12 cellular contexts compared by ENCODE assay signal in genomic region chr15:41881550-41881924, GRCh38. TPM values are rescaled to one million over a fixed set of nuclear protein-coding genes. Genes with fewer than 3 reads are reported as not detected.
DNase-seq lines count a peak whose midpoint lies in the region; ATAC-seq and TF ChIP-seq lines count a peak whose summit lies in the region.
"Had no signal": no experiment of that assay in that cellular context is flagged by ENCODE, and none has a peak within 500 bp of the region (broad histone marks: within the 10 kb centered on the region; RNA-seq: fewer than 3 reads in every experiment).

No MANE protein-coding gene starts in this region.

- no peak overlapping the region for H2BK12ac ChIP-seq in mesenchymal stem cell (ENCODE audit: low read length in 2 of 2)

- H3K14ac ChIP-seq in IMR-90 (replicated peaks; ENCODE audit: low read depth, low read length) (no peak overlapping the region), mesenchymal stem cell (ENCODE audit: low read length in 2 of 2) (no peak overlapping the region)

- dilution Hi-C loops in IMR-90 (cut with HindIII; ENCODE audit: low sequenced_read_pairs, unreplicated experiment): no loop called here

- no peak overlapping the region for H4K5ac ChIP-seq in IMR-90 (ENCODE audit: low read depth, low read length)

- H4K8ac ChIP-seq in IMR-90 (ENCODE audit: low read depth in 2 of 2, low read length in 2 of 2) (no peak overlapping the region), mesenchymal stem cell (ENCODE audit: low read length) (no peak overlapping the region)

- H2BK5ac ChIP-seq in IMR-90 (ENCODE audit: low read depth, low read length, poor library complexity, severe bottlenecking) (no peak overlapping the region), mesenchymal stem cell (ENCODE audit: low read depth, low read length, poor library complexity, severe bottlenecking) (no peak overlapping the region)

- BruUV-seq in IMR-90 (replicated peaks; lab: Mats Ljungman, UMichigan): no TSS peak

- H3K4me3 ChIP-seq in IMR-90 (ENCODE audit: insufficient read depth, low read depth, low read length): no peak overlapping the region
- H3K4me3 ChIP-seq in coronary artery: peak overlapping the region; percentile 59
- peak overlapping the region in 1 of 2 experiments; percentile 18 for H3K4me3 ChIP-seq in mesenchymal stem cell (ENCODE audit: insufficient read depth in 1 of 2, low read depth in 1 of 2, low read length in 2 of 2)
- peak overlapping the region in 3 of 8 donors; percentile 3 to 58 (median 25) for H3K4me3 ChIP-seq in spleen

- POLR2A ChIA-PET in IMR-90 (lab: Charles Lee; ENCODE audit: unreplicated experiment) (no interaction called here), HEK293T (lab: Yijun Ruan, JAX) (no interaction called here)

- no peak for TF ChIP-seq RAD21 in IMR-90 (IDR thresholded peaks at IDR 0.05; ENCODE audit: low read length)

- 0 out of 2 replicates have a peak, but pooled peaks cover 2% of the 10 kb centered on the region for H3K4me1 ChIP-seq in IMR-90 (ENCODE audit: control insufficient read depth, insufficient read depth, low read length)
- peaks cover 26% of the 10 kb centered on the region for H3K4me1 ChIP-seq in mesenchymal stem cell (ENCODE audit: control insufficient read depth, insufficient read depth, low read depth, low read length)
- peaks cover 4 to 22% (median 17%) of the 10 kb centered on the region in 6 donors for H3K4me1 ChIP-seq in spleen

- H2BK20ac ChIP-seq in IMR-90 (ENCODE audit: low read depth, low read length): no peak overlapping the region

- in situ Hi-C loops in IMR-90 (cut with MboI; ENCODE audit: low sequenced_read_pairs): no loop called here

- no peak overlapping the region for H2BK120ac ChIP-seq in IMR-90 (ENCODE audit: low read depth, low read length)
- no peak overlapping the region for H2BK120ac ChIP-seq in mesenchymal stem cell (ENCODE audit: low read depth, low read length)

- 40% methylated on average over 2 of the region's 10 CpGs; no CpG with 5 or more reads in 1 of the 2 experiments for WGBS in IMR-90 (ENCODE audit: extremely low coverage in 2 of 2, insufficient read length in 1 of 2), 2 experiments
- WGBS in mesenchymal stem cell: 49% methylated on average over 10 of the region's 10 CpGs
- WGBS in spleen, 5 donors: 41 to 63% (median 50%) methylated on average over 10 of the region's 10 CpGs

- intact Hi-C loops in IMR-90 (cut with micrococcal nuclease): no loop called here
- intact Hi-C loops in spleen (cut with DNase I; ENCODE audit: low total_unique reads): no loop called here

- DNase-seq in IMR-90 (no peak), coronary artery (ENCODE audit: low spot score) (no peak), mesenchymal stem cell (no peak), spleen (no peak), HEK293T (ENCODE audit: extremely low spot score) (no peak)
- no peak for DNase-seq in stimulated activated naive CD8-positive, alpha-beta T cell treated with anti-CD3 and anti-CD28 coated beads, Interleukin-15, amount 100 ng/mL, for 72 hours
- DNase-seq: Calu3; central memory CD4-positive, alpha-beta T cell; NCI-H1092 treated with DMSO at 0.1 percent for 48 hours; stimulated activated naive CD4-positive, alpha-beta T cell had no signal

- H3K27ac Mint-ChIP-seq in stimulated activated naive CD8-positive, alpha-beta T cell treated with anti-CD3 and anti-CD28 coated beads, Interleukin-15, amount 100 ng/mL, for 72 hours: peak overlapping the region in 1 of 2 donors; percentile 30
- H3K27ac Mint-ChIP-seq: activated T-helper 1 cell treated with anti-CD3 and anti-CD28 coated beads, Interleukin-12 subunit alpha, Interleukin-12 subunit beta, Interleukin-2, Interleukin-4 antibody, amounts not matched to agents 30 ng/mL and 10 ng/mL and 1 ng/mL, durations not matched to agents 14 hours and 24 hours and 36 hours had no signal

- ATAC-seq in IMR-90 (ENCODE audit: low read depth) (peak; percentile 18; the same call in 1 of the 2 replicates), GM21381 (IDR thresholded peaks at IDR 0.05; ENCODE audit: unreplicated experiment) (no peak)
- no peak for ATAC-seq in stimulated activated naive CD8-positive, alpha-beta T cell treated with anti-CD3 and anti-CD28 coated beads, Interleukin-15, amount 100 ng/mL, for 72 hours

- no peak overlapping the region for H4K91ac ChIP-seq in IMR-90 (ENCODE audit: insufficient read depth, low read depth, low read length)
- no peak overlapping the region for H4K91ac ChIP-seq in mesenchymal stem cell (ENCODE audit: low read length)

- H3K79me1 ChIP-seq in IMR-90 (ENCODE audit: low read depth in 1 of 2, low read length in 2 of 2) (no peaks in the 10 kb centered on the region), mesenchymal stem cell (replicated peaks; ENCODE audit: low read length, poor library complexity, severe bottlenecking) (no peaks in the 10 kb centered on the region)

- H3K9me1 ChIP-seq in IMR-90 (ENCODE audit: insufficient read depth, low read length): no peaks in the 10 kb centered on the region

- no peak for TF ChIP-seq POLR2A in IMR-90 (IDR thresholded peaks at IDR 0.05; ENCODE audit: low read depth, low read length)
- TF ChIP-seq POLR2A in spleen (IDR thresholded peaks at IDR 0.05): no peak

- no peaks in the 10 kb centered on the region for H3K36me3 ChIP-seq in IMR-90 (ENCODE audit: control insufficient read depth, insufficient read depth, low read length)
- H3K36me3 ChIP-seq in mesenchymal stem cell (ENCODE audit: control insufficient read depth in 1 of 2, insufficient read depth in 2 of 2, low read depth in 1 of 2, low read length in 2 of 2): peaks cover 0 to 60% of the 10 kb centered on the region in 2 experiments
- H3K36me3 ChIP-seq in spleen: no peaks in the 10 kb centered on the region

- H3K9me3 Mint-ChIP-seq in stimulated activated naive CD8-positive, alpha-beta T cell treated with anti-CD3 and anti-CD28 coated beads, Interleukin-15, amount 100 ng/mL, for 72 hours: no peaks in the 10 kb centered on the region
- H3K9me3 Mint-ChIP-seq: activated T-helper 1 cell treated with anti-CD3 and anti-CD28 coated beads, Interleukin-12 subunit alpha, Interleukin-12 subunit beta, Interleukin-2, Interleukin-4 antibody, amounts not matched to agents 30 ng/mL and 10 ng/mL and 1 ng/mL, durations not matched to agents 14 hours and 24 hours and 36 hours had no signal

- H3K18ac ChIP-seq in IMR-90 (ENCODE audit: low read depth, low read length) (no peak overlapping the region), mesenchymal stem cell (ENCODE audit: low read depth in 1 of 2, low read length in 2 of 2) (peak overlapping the region in 1 of 2 experiments; percentile 11)

- H3K9me3 ChIP-seq in IMR-90 (ENCODE audit: control insufficient read depth, insufficient read depth, low read length) (no peaks in the 10 kb centered on the region), mesenchymal stem cell (ENCODE audit: control insufficient read depth, low read length) (no peaks in the 10 kb centered on the region), spleen (no peaks in the 10 kb centered on the region)

- H3K27me3 ChIP-seq in IMR-90 (ENCODE audit: control insufficient read depth, insufficient read depth, low read length) (peaks cover 33% of the 10 kb centered on the region), mesenchymal stem cell (ENCODE audit: control insufficient read depth in 1 of 2, insufficient read depth in 1 of 2, low read length in 2 of 2) (peaks cover 6 to 47% of the 10 kb centered on the region in 2 experiments), spleen (replicated peaks in 1 of 7) (peaks cover 0 to 57% (median 13%) of the 10 kb centered on the region in 7 donors)

- H3K56ac ChIP-seq in IMR-90 (ENCODE audit: extremely low read depth, insufficient read depth, low read length): no peak overlapping the region

- no peak overlapping the region for H3K9ac ChIP-seq in IMR-90 (ENCODE audit: low read depth, low read length)
- no peak overlapping the region for H3K9ac ChIP-seq in mesenchymal stem cell (ENCODE audit: low read length)

- peaks cover 9% of the 10 kb centered on the region; the same call in 1 of the 2 replicates for H4K20me1 ChIP-seq in IMR-90 (ENCODE audit: insufficient read depth, low read length)

- H3K4me1 Mint-ChIP-seq in stimulated activated naive CD8-positive, alpha-beta T cell treated with anti-CD3 and anti-CD28 coated beads, Interleukin-15, amount 100 ng/mL, for 72 hours: peaks cover 6% of the 10 kb centered on the region

- H2AFZ ChIP-seq in IMR-90 (replicated peaks; ENCODE audit: low read length, poor library complexity) (peak overlapping the region; percentile 70), mesenchymal stem cell (ENCODE audit: low read depth, low read length) (peak overlapping the region; percentile 32)

- peak overlapping the region; percentile 31 for H3K4me3 Mint-ChIP-seq in stimulated activated naive CD8-positive, alpha-beta T cell treated with anti-CD3 and anti-CD28 coated beads, Interleukin-15, amount 100 ng/mL, for 72 hours
- H3K4me3 Mint-ChIP-seq: activated T-helper 1 cell treated with anti-CD3 and anti-CD28 coated beads, Interleukin-12 subunit alpha, Interleukin-12 subunit beta, Interleukin-2, Interleukin-4 antibody, amounts not matched to agents 30 ng/mL and 10 ng/mL and 1 ng/mL, durations not matched to agents 14 hours and 24 hours and 36 hours had no signal

- no peak overlapping the region for H3K23ac ChIP-seq in IMR-90 (ENCODE audit: low read depth, low read length)
- H3K23ac ChIP-seq in mesenchymal stem cell (ENCODE audit: low read length in 2 of 2): no peak overlapping the region

- H2AK5ac ChIP-seq in IMR-90 (ENCODE audit: low read depth, low read length): no peak overlapping the region
- no peak overlapping the region for H2AK5ac ChIP-seq in mesenchymal stem cell (ENCODE audit: low read length, severe bottlenecking)

- H2BK15ac ChIP-seq in IMR-90 (ENCODE audit: low read depth, low read length) (no peak overlapping the region), mesenchymal stem cell (ENCODE audit: low read depth, poor library complexity, severe bottlenecking) (no peak overlapping the region)

- no peak overlapping the region for H3K4me2 ChIP-seq in IMR-90 (ENCODE audit: low read depth, low read length)
- no peak overlapping the region for H3K4me2 ChIP-seq in mesenchymal stem cell (ENCODE audit: low read length, poor library complexity, severe bottlenecking)

- TF ChIP-seq CTCF in IMR-90 (conservative IDR thresholded peaks at IDR 0.05; ENCODE audit: low read depth, low read length) (no peak), coronary artery (IDR thresholded peaks at IDR 0.05) (no peak), spleen (IDR thresholded peaks at IDR 0.05 in 8 of 11, conservative IDR thresholded peaks at IDR 0.05 in 3 of 11) (no peak)

- peaks cover 26% of the 10 kb centered on the region for H3K27me3 Mint-ChIP-seq in stimulated activated naive CD8-positive, alpha-beta T cell treated with anti-CD3 and anti-CD28 coated beads, Interleukin-15, amount 100 ng/mL, for 72 hours

- no peak overlapping the region for H3K4ac ChIP-seq in IMR-90 (ENCODE audit: low read depth, low read length)
- no peak overlapping the region for H3K4ac ChIP-seq in mesenchymal stem cell (ENCODE audit: low read depth in 1 of 2, low read length in 2 of 2)

- no peak overlapping the region for H3K27ac ChIP-seq in IMR-90 (ENCODE audit: insufficient read depth, low read length)
- H3K27ac ChIP-seq in coronary artery: no peak overlapping the region
- no peak overlapping the region for H3K27ac ChIP-seq in mesenchymal stem cell (ENCODE audit: low read length, poor library complexity, severe bottlenecking)
- H3K27ac ChIP-seq in spleen: no peak overlapping the region

- peak overlapping the region; percentile 8 for H2AK9ac ChIP-seq in IMR-90 (replicated peaks; ENCODE audit: low read depth, low read length, poor library complexity)

- CTCF ChIA-PET in IMR-90 (lab: Yijun Ruan, JAX) (interaction anchor here (1.1 kb wide), 1 partner anchor 23 kb away, joined by 4 read pairs; no protein-coding TSS in a partner anchor), HEK293T (lab: Yijun Ruan, JAX) (interaction anchor here (0.6 to 0.7 kb wide), 2 partner anchors 23 to 63 kb away, joined by 3 to 4 read pairs; no protein-coding TSS in a partner anchor)

RNA-seq across cellular contexts. Expression of gene SPTBN5, which starts 12.3 kb away (rescaled TPM):
- total RNA-seq in IMR-90 (2012; rRNA removed): under 0.01 TPM in 2 replicates
- 0.37 and 0.38 TPM in 2 replicates for polyA plus RNA-seq in IMR-90 (2012; rRNA removed)
- polyA plus RNA-seq in IMR-90 (2012; cell fraction: cytosol; rRNA removed): 0.10 and 0.12 TPM in 2 replicates
- 2.3 and 3.5 TPM in 2 replicates for polyA plus RNA-seq in IMR-90 (2012; cell fraction: nucleus; rRNA removed; ENCODE audit: low replicate concordance)
- polyA plus RNA-seq in mesenchymal stem cell (2013, experiment 1 of 2): 0.32 TPM
- 0.29 TPM for polyA plus RNA-seq in mesenchymal stem cell (2013, experiment 2 of 2)
- 1 to 10 TPM in 2 of 7 donors, under 1 TPM in 5; 0.19 to 1.2 (median 0.67) TPM for total RNA-seq in spleen
- 1 to 10 TPM in 2 of 3 donors, under 1 TPM in 1; 0.41 to 2.0 (median 1.6) TPM for polyA plus RNA-seq in spleen

RNA-seq across cellular contexts. Expression of gene PLA2G4B, which starts 42.9 kb away (rescaled TPM):
- total RNA-seq in IMR-90 (2012; rRNA removed): under 0.01 and 0.18 TPM in 2 replicates
- polyA plus RNA-seq in IMR-90 (2012; rRNA removed): 3.1 and 5.8 TPM in 2 replicates
- polyA plus RNA-seq in IMR-90 (2012; cell fraction: cytosol; rRNA removed): 0.90 and 1.6 TPM in 2 replicates
- 31.6 and 69.2 TPM in 2 replicates for polyA plus RNA-seq in IMR-90 (2012; cell fraction: nucleus; rRNA removed; ENCODE audit: low replicate concordance)
- polyA plus RNA-seq in mesenchymal stem cell (2013, experiment 1 of 2): 3.3 TPM
- polyA plus RNA-seq in mesenchymal stem cell (2013, experiment 2 of 2): 2.0 TPM
- total RNA-seq in spleen: 10 to 100 TPM in 4 of 7 donors, 1 to 10 TPM in 3; 4.0 to 14.4 (median 10.2) TPM
- 10 to 100 TPM; 10.6 to 20.8 (median 18.5) TPM for polyA plus RNA-seq in spleen

RNA-seq across cellular contexts. Expression of gene JMJD7, which starts 53.6 kb away (rescaled TPM):
- total RNA-seq in IMR-90 (2012; rRNA removed) (3.6 and 5.0 TPM in 2 replicates), spleen (10 to 100 TPM in 5 of 7 donors, 1 to 10 TPM in 2; 3.2 to 20.1 (median 13.0) TPM)
- polyA plus RNA-seq in IMR-90 (2012; rRNA removed) (6.3 and 8.1 TPM in 2 replicates), spleen (10 to 100 TPM in 1 of 3 donors, 1 to 10 TPM in 2; 5.2 to 10.9 (median 8.6) TPM)
- polyA plus RNA-seq in IMR-90 (2012; cell fraction: cytosol; rRNA removed): 7.9 and 8.2 TPM in 2 replicates
- polyA plus RNA-seq in IMR-90 (2012; cell fraction: nucleus; rRNA removed; ENCODE audit: low replicate concordance): 12.6 and 22.4 TPM in 2 replicates
- 2.6 TPM for polyA plus RNA-seq in mesenchymal stem cell (2013, experiment 1 of 2)
- polyA plus RNA-seq in mesenchymal stem cell (2013, experiment 2 of 2): 2.5 TPM
